Comparison of ENCODE assay signal across 2 cellular contexts in the genomic region with DNA sequence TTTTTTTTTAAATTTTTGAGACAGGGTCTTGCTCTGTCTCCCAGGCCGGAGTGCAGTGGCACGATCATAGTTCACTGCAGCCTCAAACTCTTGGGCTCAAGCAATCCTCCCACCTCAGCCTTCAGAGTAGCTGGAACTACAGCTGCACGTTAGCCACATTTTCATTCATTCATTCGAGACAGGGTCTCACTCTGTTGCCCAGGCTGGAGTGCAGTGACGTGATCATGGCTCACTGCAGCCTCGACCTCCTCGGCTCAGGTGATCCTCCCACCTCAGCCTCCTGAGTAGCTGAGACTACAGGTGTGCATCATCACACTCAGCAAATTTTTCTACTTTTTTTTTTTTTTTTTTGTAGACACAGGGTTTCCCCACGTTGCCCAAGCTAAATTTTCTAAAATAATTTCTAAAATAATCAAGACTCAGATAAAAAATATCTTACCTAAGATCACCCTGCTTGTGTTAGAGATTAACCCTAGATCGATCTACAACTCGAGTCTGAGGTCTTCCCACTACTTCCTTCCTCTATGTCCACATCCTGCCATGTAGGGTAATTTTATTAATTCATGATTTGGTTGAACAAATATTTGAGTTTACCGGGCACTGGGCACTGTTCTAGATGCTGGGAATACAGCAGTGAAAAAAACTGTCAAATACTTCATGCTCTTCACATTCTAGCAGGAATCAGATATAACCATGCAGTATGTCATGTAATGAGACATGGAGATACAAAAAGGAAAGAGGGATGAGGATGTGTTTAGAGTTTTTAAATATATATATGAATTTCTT.
TF ChIP-seq lines count a peak whose summit lies in the region.

No MANE protein-coding gene starts in this region.

TF ChIP-seq in SK-N-SH treated with all-trans-retinoic acid at 6 μM for 48 hours, 23 proteins besides CTCF, POLR2A, EP300 and RAD21 (continued from another document):
- TF ChIP-seq, protein P1, sequence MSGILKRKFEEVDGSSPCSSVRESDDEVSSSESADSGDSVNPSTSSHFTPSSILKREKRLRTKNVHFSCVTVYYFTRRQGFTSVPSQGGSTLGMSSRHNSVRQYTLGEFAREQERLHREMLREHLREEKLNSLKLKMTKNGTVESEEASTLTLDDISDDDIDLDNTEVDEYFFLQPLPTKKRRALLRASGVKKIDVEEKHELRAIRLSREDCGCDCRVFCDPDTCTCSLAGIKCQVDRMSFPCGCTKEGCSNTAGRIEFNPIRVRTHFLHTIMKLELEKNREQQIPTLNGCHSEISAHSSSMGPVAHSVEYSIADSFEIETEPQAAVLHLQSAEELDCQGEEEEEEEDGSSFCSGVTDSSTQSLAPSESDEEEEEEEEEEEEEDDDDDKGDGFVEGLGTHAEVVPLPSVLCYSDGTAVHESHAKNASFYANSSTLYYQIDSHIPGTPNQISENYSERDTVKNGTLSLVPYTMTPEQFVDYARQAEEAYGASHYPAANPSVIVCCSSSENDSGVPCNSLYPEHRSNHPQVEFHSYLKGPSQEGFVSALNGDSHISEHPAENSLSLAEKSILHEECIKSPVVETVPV (CRISPR knock-in tag; IDR thresholded peaks at IDR 0.05) = no peak
- TF ChIP-seq ARNTL (CRISPR knock-in tag; IDR thresholded peaks at IDR 0.05; ENCODE audit: borderline replicate concordance, low read depth) (no peak), TOX (CRISPR knock-in tag; IDR thresholded peaks at IDR 0.05; ENCODE audit: borderline replicate concordance) (no peak), ZNF565 (CRISPR knock-in tag; conservative IDR thresholded peaks at IDR 0.05; ENCODE audit: low read depth) (no peak), ZFP30 (CRISPR knock-in tag; IDR thresholded peaks at IDR 0.05) (no peak), ZC3H10 (CRISPR knock-in tag; IDR thresholded peaks at IDR 0.05) (no peak), GLIS3 (CRISPR knock-in tag; IDR thresholded peaks at IDR 0.05) (no peak), OSR1 (CRISPR knock-in tag; IDR thresholded peaks at IDR 0.05) (no peak), PPARA (CRISPR knock-in tag; IDR thresholded peaks at IDR 0.05; ENCODE audit: borderline replicate concordance) (no peak), ZNF70 (CRISPR knock-in tag; IDR thresholded peaks at IDR 0.05) (no peak), SNAI2 (CRISPR knock-in tag; IDR thresholded peaks at IDR 0.05) (no peak)
- TF ChIP-seq, protein P2, sequence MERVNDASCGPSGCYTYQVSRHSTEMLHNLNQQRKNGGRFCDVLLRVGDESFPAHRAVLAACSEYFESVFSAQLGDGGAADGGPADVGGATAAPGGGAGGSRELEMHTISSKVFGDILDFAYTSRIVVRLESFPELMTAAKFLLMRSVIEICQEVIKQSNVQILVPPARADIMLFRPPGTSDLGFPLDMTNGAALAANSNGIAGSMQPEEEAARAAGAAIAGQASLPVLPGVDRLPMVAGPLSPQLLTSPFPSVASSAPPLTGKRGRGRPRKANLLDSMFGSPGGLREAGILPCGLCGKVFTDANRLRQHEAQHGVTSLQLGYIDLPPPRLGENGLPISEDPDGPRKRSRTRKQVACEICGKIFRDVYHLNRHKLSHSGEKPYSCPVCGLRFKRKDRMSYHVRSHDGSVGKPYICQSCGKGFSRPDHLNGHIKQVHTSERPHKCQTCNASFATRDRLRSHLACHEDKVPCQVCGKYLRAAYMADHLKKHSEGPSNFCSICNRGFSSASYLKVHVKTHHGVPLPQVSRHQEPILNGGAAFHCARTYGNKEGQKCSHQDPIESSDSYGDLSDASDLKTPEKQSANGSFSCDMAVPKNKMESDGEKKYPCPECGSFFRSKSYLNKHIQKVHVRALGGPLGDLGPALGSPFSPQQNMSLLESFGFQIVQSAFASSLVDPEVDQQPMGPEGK (CRISPR knock-in tag; IDR thresholded peaks at IDR 0.05; ENCODE audit: borderline replicate concordance) = no peak
- TF ChIP-seq, protein P3, sequence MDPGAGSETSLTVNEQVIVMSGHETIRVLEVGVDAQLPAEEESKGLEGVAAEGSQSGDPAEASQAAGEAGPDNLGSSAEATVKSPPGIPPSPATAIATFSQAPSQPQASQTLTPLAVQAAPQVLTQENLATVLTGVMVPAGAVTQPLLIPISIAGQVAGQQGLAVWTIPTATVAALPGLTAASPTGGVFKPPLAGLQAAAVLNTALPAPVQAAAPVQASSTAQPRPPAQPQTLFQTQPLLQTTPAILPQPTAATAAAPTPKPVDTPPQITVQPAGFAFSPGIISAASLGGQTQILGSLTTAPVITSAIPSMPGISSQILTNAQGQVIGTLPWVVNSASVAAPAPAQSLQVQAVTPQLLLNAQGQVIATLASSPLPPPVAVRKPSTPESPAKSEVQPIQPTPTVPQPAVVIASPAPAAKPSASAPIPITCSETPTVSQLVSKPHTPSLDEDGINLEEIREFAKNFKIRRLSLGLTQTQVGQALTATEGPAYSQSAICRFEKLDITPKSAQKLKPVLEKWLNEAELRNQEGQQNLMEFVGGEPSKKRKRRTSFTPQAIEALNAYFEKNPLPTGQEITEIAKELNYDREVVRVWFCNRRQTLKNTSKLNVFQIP (CRISPR knock-in tag; IDR thresholded peaks at IDR 0.05; ENCODE audit: borderline replicate concordance, low read depth) = no peak

TF ChIP-seq in SK-N-SH, 30 proteins besides CTCF, POLR2A, EP300 and RAD21 (continued from another document):
- TF ChIP-seq, protein P4, sequence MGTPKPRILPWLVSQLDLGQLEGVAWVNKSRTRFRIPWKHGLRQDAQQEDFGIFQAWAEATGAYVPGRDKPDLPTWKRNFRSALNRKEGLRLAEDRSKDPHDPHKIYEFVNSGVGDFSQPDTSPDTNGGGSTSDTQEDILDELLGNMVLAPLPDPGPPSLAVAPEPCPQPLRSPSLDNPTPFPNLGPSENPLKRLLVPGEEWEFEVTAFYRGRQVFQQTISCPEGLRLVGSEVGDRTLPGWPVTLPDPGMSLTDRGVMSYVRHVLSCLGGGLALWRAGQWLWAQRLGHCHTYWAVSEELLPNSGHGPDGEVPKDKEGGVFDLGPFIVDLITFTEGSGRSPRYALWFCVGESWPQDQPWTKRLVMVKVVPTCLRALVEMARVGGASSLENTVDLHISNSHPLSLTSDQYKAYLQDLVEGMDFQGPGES (IDR thresholded peaks at IDR 0.05; ENCODE audit: low read depth, low read length) = no peak
- no peak for TF ChIP-seq FOSL2 (IDR thresholded peaks at IDR 0.05; ENCODE audit: borderline replicate concordance, low read depth)
- no peak for TF ChIP-seq NRF1 (IDR thresholded peaks at IDR 0.05; ENCODE audit: low read depth, low read length)
- TF ChIP-seq, protein P5, sequence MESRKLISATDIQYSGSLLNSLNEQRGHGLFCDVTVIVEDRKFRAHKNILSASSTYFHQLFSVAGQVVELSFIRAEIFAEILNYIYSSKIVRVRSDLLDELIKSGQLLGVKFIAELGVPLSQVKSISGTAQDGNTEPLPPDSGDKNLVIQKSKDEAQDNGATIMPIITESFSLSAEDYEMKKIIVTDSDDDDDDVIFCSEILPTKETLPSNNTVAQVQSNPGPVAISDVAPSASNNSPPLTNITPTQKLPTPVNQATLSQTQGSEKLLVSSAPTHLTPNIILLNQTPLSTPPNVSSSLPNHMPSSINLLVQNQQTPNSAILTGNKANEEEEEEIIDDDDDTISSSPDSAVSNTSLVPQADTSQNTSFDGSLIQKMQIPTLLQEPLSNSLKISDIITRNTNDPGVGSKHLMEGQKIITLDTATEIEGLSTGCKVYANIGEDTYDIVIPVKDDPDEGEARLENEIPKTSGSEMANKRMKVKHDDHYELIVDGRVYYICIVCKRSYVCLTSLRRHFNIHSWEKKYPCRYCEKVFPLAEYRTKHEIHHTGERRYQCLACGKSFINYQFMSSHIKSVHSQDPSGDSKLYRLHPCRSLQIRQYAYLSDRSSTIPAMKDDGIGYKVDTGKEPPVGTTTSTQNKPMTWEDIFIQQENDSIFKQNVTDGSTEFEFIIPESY (IDR thresholded peaks at IDR 0.05; ENCODE audit: borderline replicate concordance, low read depth) = no peak
- TF ChIP-seq, protein P6, sequence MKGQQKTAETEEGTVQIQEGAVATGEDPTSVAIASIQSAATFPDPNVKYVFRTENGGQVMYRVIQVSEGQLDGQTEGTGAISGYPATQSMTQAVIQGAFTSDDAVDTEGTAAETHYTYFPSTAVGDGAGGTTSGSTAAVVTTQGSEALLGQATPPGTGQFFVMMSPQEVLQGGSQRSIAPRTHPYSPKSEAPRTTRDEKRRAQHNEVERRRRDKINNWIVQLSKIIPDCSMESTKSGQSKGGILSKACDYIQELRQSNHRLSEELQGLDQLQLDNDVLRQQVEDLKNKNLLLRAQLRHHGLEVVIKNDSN (IDR thresholded peaks at IDR 0.05; ENCODE audit: borderline replicate concordance, low read depth) = no peak
- no peak for TF ChIP-seq TCF12 (IDR thresholded peaks at IDR 0.05)
